In genomic region chr18:24426073-24426397, GRCh38 we compare ENCODE assay signal across 8 cellular contexts. TPM values are rescaled to one million over a fixed set of nuclear protein-coding genes. Genes with fewer than 3 reads are reported as not detected.
A peak's percentile ranks its signal among the peaks of the same experiment; 100 is the strongest.
DNase-seq lines count a peak whose midpoint lies in the region; ATAC-seq and TF ChIP-seq lines count a peak whose summit lies in the region.

No MANE protein-coding gene starts in this region.

- peak overlapping the region; percentile 91 for H3K4me3 Mint-ChIP-seq in endothelial cell (ENCODE audit: unreplicated experiment)
- H3K4me3 Mint-ChIP-seq in neural crest cell = peak overlapping the region; percentile 91

- no peak overlapping the region for H3K4me2 ChIP-seq in BLaER1
- H3K4me2 ChIP-seq in OCI-LY3 (ENCODE audit: low read length) = peak overlapping the region; percentile 85

- H3K9me3 Mint-ChIP-seq in endothelial cell (ENCODE audit: unreplicated experiment) = no peaks in the 10 kb centered on the region
- peaks cover 3% of the 10 kb centered on the region for H3K9me3 Mint-ChIP-seq in neural crest cell

- H3K9ac ChIP-seq in BLaER1 (no peak overlapping the region), OCI-LY3 (ENCODE audit: low read length) (peak overlapping the region; percentile 88)

- peaks cover 3% of the 10 kb centered on the region for H3K27me3 Mint-ChIP-seq in endothelial cell (ENCODE audit: unreplicated experiment)
- H3K27me3 Mint-ChIP-seq in neural crest cell (ENCODE audit: low read depth) = peaks cover 34% of the 10 kb centered on the region

- H3K27ac ChIP-seq in BLaER1 (no peak overlapping the region), OCI-LY3 (ENCODE audit: low read length) (peak overlapping the region; percentile 75)

- no peaks in the 10 kb centered on the region for H3K36me3 Mint-ChIP-seq in endothelial cell (ENCODE audit: low read depth, unreplicated experiment)
- H3K36me3 Mint-ChIP-seq in neural crest cell (ENCODE audit: low read depth) = peaks cover 11% of the 10 kb centered on the region

- H3K4me1 ChIP-seq in BLaER1 = no peaks in the 10 kb centered on the region
- H3K4me1 ChIP-seq in OCI-LY3 (ENCODE audit: low read length) = peaks cover 20% of the 10 kb centered on the region

- H3K27me3 ChIP-seq in BLaER1 = peaks cover 29% of the 10 kb centered on the region
- no peaks in the 10 kb centered on the region for H3K27me3 ChIP-seq in OCI-LY3 (ENCODE audit: low read depth, low read length)

- DNase-seq in endothelial cell (ENCODE audit: low spot score) = no peak
- DNase-seq in neural crest cell (ENCODE audit: low read depth, low spot score) = no peak
- DNase-seq in stimulated activated CD4-positive, alpha-beta T cell treated with anti-CD3 and anti-CD28 coated beads, Interleukin-4, amount 100 ng/mL, for 24 hours = no peak
- DNase-seq in GM03348 (ENCODE audit: low spot score) = no peak

- ATAC-seq in HG03039 (IDR thresholded peaks at IDR 0.05; ENCODE audit: unreplicated experiment) (no peak), HG02623 (IDR thresholded peaks at IDR 0.05; ENCODE audit: unreplicated experiment) (no peak)

- H4K20me1 ChIP-seq in BLaER1 (no peaks in the 10 kb centered on the region), OCI-LY3 (ENCODE audit: insufficient read depth, low read length) (no peaks in the 10 kb centered on the region)

- peaks cover 21% of the 10 kb centered on the region for H3K9me3 ChIP-seq in BLaER1
- no peaks in the 10 kb centered on the region for H3K9me3 ChIP-seq in OCI-LY3 (ENCODE audit: insufficient read depth, low read length)

- peak overlapping the region; percentile 54; the same call in 1 of the 2 replicates for H3K4me3 ChIP-seq in BLaER1
- H3K4me3 ChIP-seq in OCI-LY3 (ENCODE audit: low read length) = peak overlapping the region; percentile 83

- peaks cover 20% of the 10 kb centered on the region for H3K4me1 Mint-ChIP-seq in endothelial cell (ENCODE audit: unreplicated experiment)
- H3K4me1 Mint-ChIP-seq in neural crest cell = peaks cover 30% of the 10 kb centered on the region

- H3K36me3 ChIP-seq in BLaER1 (peaks cover 7% of the 10 kb centered on the region; the same call in 1 of the 2 replicates), OCI-LY3 (replicated peaks; ENCODE audit: low read depth, low read length) (peaks cover 11% of the 10 kb centered on the region)

- H3K27ac Mint-ChIP-seq in endothelial cell (ENCODE audit: unreplicated experiment) (peak overlapping the region; percentile 88), neural crest cell (ENCODE audit: unreplicated experiment) (peak overlapping the region; percentile 98)

- peaks cover 13% of the 10 kb centered on the region for H3K79me2 ChIP-seq in OCI-LY3 (ENCODE audit: low read length)

- peak overlapping the region; percentile 94 for H2AFZ ChIP-seq in OCI-LY3 (ENCODE audit: low read depth, low read length)

- TF ChIP-seq CTCF in OCI-LY3 (IDR thresholded peaks at IDR 0.05; ENCODE audit: low read depth, low read length) = no peak
- TF ChIP-seq CTCF in endothelial cell (IDR thresholded peaks at IDR 0.05; ENCODE audit: unreplicated experiment) = no peak
- no peak for TF ChIP-seq CTCF in neural crest cell (conservative IDR thresholded peaks at IDR 0.05)

RNA-seq across cellular contexts. Expression of gene IMPACT, which starts 0.4 kb away (rescaled TPM):
- 35.4 TPM for total RNA-seq in endothelial cell (ENCODE audit: unreplicated experiment)
- 31.6 and 32.7 TPM in 2 replicates for total RNA-seq in neural crest cell

RNA-seq across cellular contexts. Expression of gene OSBPL1A, which starts 28.4 kb away (rescaled TPM):
- 16.4 TPM for total RNA-seq in endothelial cell (ENCODE audit: unreplicated experiment)
- total RNA-seq in neural crest cell = 45.8 and 47.6 TPM in 2 replicates

RNA-seq across cellular contexts. Expression of gene HRH4, which starts 34.4 kb away (rescaled TPM):
- total RNA-seq in endothelial cell (ENCODE audit: unreplicated experiment) = not detected
- 0.07 TPM in 1 of 2 replicates, not detected in the other for total RNA-seq in neural crest cell
